In genomic region chr4:98659741-98660507, GRCh38 we compare ENCODE assay signal across 8 cellular contexts. TPM values are rescaled to one million over a fixed set of nuclear protein-coding genes. Genes with fewer than 3 reads are reported as not detected.
A peak's percentile ranks its signal among the peaks of the same experiment; 100 is the strongest.
DNase-seq lines count a peak whose midpoint lies in the region; ATAC-seq and TF ChIP-seq lines count a peak whose summit lies in the region.

No MANE protein-coding gene starts in this region.

- intact Hi-C loops in vagina (cut with DNase I): no loop called here

- H3K36me3 Mint-ChIP-seq in stimulated activated naive CD8-positive, alpha-beta T cell treated with anti-CD3 and anti-CD28 coated beads, Interleukin-15, Interleukin-2, amounts not matched to agents 100 ng/mL and 50 ng/mL, for 24 hours (ENCODE audit: low read depth): peaks cover 5% of the 10 kb centered on the region

- DNase-seq in stimulated activated naive CD8-positive, alpha-beta T cell treated with anti-CD3 and anti-CD28 coated beads, Interleukin-15, Interleukin-2, amounts not matched to agents 100 U/mL and 50 U/mL, for 24 hours: no peak
- DNase-seq in kidney glomerular epithelial cell (lab: John Stamatoyannopoulos, UW): peak; percentile 53
- DNase-seq in vagina (ENCODE audit: extremely low spot score in 2 of 2): no peak
- no peak for DNase-seq in NCI-H2196 (lab: John Stamatoyannopoulos, UW; ENCODE audit: unreplicated experiment)

- no peak overlapping the region for H3K27ac Mint-ChIP-seq in stimulated activated naive CD8-positive, alpha-beta T cell treated with anti-CD3 and anti-CD28 coated beads, Interleukin-15, Interleukin-2, amounts not matched to agents 100 ng/mL and 50 ng/mL, for 24 hours

- H3K36me3 ChIP-seq in vagina: no peaks in the 10 kb centered on the region

- no peaks in the 10 kb centered on the region for H3K27me3 ChIP-seq in vagina

- peak overlapping the region in 1 of 2 donors; percentile 87 for H3K4me3 ChIP-seq in vagina

- H3K4me3 Mint-ChIP-seq in stimulated activated naive CD8-positive, alpha-beta T cell treated with anti-CD3 and anti-CD28 coated beads, Interleukin-15, Interleukin-2, amounts not matched to agents 100 ng/mL and 50 ng/mL, for 24 hours: peak overlapping the region; percentile 86

- no peak for TF ChIP-seq CTCF in vagina (IDR thresholded peaks at IDR 0.05)

- peaks cover 85% of the 10 kb centered on the region for H3K4me1 Mint-ChIP-seq in stimulated activated naive CD8-positive, alpha-beta T cell treated with anti-CD3 and anti-CD28 coated beads, Interleukin-15, Interleukin-2, amounts not matched to agents 100 ng/mL and 50 ng/mL, for 24 hours (ENCODE audit: low read depth)

- peaks cover 39% of the 10 kb centered on the region for H3K4me1 ChIP-seq in vagina

- H3K27ac ChIP-seq in angular gyrus (ENCODE audit: low read depth, low read length): peak overlapping the region; percentile 26
- H3K27ac ChIP-seq in vagina: peak overlapping the region; percentile 40

- ATAC-seq in stimulated activated naive CD8-positive, alpha-beta T cell treated with anti-CD3 and anti-CD28 coated beads, Interleukin-15, Interleukin-2, amounts not matched to agents 100 U/mL and 50 U/mL, for 24 hours: no peak
- ATAC-seq in HG02571 (IDR thresholded peaks at IDR 0.05; ENCODE audit: unreplicated experiment) (no peak), GM21737 (IDR thresholded peaks at IDR 0.05; ENCODE audit: unreplicated experiment) (no peak)

- no peaks in the 10 kb centered on the region for H3K27me3 Mint-ChIP-seq in stimulated activated naive CD8-positive, alpha-beta T cell treated with anti-CD3 and anti-CD28 coated beads, Interleukin-15, Interleukin-2, amounts not matched to agents 100 ng/mL and 50 ng/mL, for 24 hours

- no peak for TF ChIP-seq POLR2A in vagina (IDR thresholded peaks at IDR 0.05)

- no peaks in the 10 kb centered on the region for H3K9me3 Mint-ChIP-seq in stimulated activated naive CD8-positive, alpha-beta T cell treated with anti-CD3 and anti-CD28 coated beads, Interleukin-15, Interleukin-2, amounts not matched to agents 100 ng/mL and 50 ng/mL, for 24 hours

- H3K9me3 ChIP-seq in vagina: no peaks in the 10 kb centered on the region

RNA-seq across cellular contexts. Expression of gene TSPAN5, which starts 1.5 kb away (rescaled TPM):
- total RNA-seq in vagina: 15.5 TPM
